In genomic region chr22:45389546-45389945, GRCh38 we compare ENCODE assay signal across 2 cellular contexts.
TF ChIP-seq lines count a peak whose summit lies in the region.

No MANE protein-coding gene starts in this region.

TF ChIP-seq in SK-N-SH, 30 proteins besides CTCF, POLR2A, EP300 and RAD21:
- TF ChIP-seq, protein P1, sequence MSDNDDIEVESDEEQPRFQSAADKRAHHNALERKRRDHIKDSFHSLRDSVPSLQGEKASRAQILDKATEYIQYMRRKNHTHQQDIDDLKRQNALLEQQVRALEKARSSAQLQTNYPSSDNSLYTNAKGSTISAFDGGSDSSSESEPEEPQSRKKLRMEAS (IDR thresholded peaks at IDR 0.05; ENCODE audit: low read depth) = no peak
- TF ChIP-seq SMC3 (IDR thresholded peaks at IDR 0.05; ENCODE audit: low read depth, low read length) (no peak), EZH2phosphoT487 (IDR thresholded peaks at IDR 0.05; ENCODE audit: borderline replicate concordance, low read depth) (no peak), YY1 (IDR thresholded peaks at IDR 0.05; ENCODE audit: low read depth) (no peak), ZBTB33 (IDR thresholded peaks at IDR 0.05; ENCODE audit: borderline replicate concordance, low read depth) (no peak), CHD2 (IDR thresholded peaks at IDR 0.05; ENCODE audit: low read length, partially characterized antibody) (no peak), ELF1 (IDR thresholded peaks at IDR 0.05) (no peak), USF2 (IDR thresholded peaks at IDR 0.05; ENCODE audit: borderline replicate concordance, low read depth, low read length) (no peak), FOSL2 (IDR thresholded peaks at IDR 0.05; ENCODE audit: borderline replicate concordance, low read depth) (no peak), SIN3A (IDR thresholded peaks at IDR 0.05; ENCODE audit: borderline replicate concordance, low read depth, low read length) (no peak), USF1 (IDR thresholded peaks at IDR 0.05; ENCODE audit: borderline replicate concordance, low read depth) (no peak), MXI1 (IDR thresholded peaks at IDR 0.05; ENCODE audit: low read depth, low read length) (no peak), NRF1 (IDR thresholded peaks at IDR 0.05; ENCODE audit: low read depth, low read length) (no peak), JUND (IDR thresholded peaks at IDR 0.05) (no peak), TEAD4 (IDR thresholded peaks at IDR 0.05; ENCODE audit: borderline replicate concordance, insufficient read depth) (no peak), RXRA (IDR thresholded peaks at IDR 0.05; ENCODE audit: borderline replicate concordance, low read depth) (no peak), TCF12 (IDR thresholded peaks at IDR 0.05) (no peak), GATA2 (CRISPR knock-in tag; IDR thresholded peaks at IDR 0.05) (no peak)
- TF ChIP-seq, protein P2, sequence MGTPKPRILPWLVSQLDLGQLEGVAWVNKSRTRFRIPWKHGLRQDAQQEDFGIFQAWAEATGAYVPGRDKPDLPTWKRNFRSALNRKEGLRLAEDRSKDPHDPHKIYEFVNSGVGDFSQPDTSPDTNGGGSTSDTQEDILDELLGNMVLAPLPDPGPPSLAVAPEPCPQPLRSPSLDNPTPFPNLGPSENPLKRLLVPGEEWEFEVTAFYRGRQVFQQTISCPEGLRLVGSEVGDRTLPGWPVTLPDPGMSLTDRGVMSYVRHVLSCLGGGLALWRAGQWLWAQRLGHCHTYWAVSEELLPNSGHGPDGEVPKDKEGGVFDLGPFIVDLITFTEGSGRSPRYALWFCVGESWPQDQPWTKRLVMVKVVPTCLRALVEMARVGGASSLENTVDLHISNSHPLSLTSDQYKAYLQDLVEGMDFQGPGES (IDR thresholded peaks at IDR 0.05; ENCODE audit: low read depth, low read length) = no peak

TF ChIP-seq in SK-N-SH treated with all-trans-retinoic acid at 6 μM for 48 hours, 23 proteins besides CTCF, POLR2A, EP300 and RAD21:
- TF ChIP-seq POU6F1 (CRISPR knock-in tag; IDR thresholded peaks at IDR 0.05; ENCODE audit: borderline replicate concordance, low read depth) (no peak), OSR1 (CRISPR knock-in tag; IDR thresholded peaks at IDR 0.05) (no peak), ZNF565 (CRISPR knock-in tag; conservative IDR thresholded peaks at IDR 0.05; ENCODE audit: low read depth) (no peak), ZNF70 (CRISPR knock-in tag; IDR thresholded peaks at IDR 0.05) (no peak), ZFP30 (CRISPR knock-in tag; IDR thresholded peaks at IDR 0.05) (no peak), ISL1 (CRISPR knock-in tag; IDR thresholded peaks at IDR 0.05) (no peak), CSDC2 (CRISPR knock-in tag; IDR thresholded peaks at IDR 0.05) (no peak), TSHZ2 (CRISPR knock-in tag; IDR thresholded peaks at IDR 0.05) (no peak), CSRNP3 (CRISPR knock-in tag; IDR thresholded peaks at IDR 0.05) (no peak), TCF4 (CRISPR knock-in tag; IDR thresholded peaks at IDR 0.05; ENCODE audit: borderline replicate concordance) (no peak), SNAI2 (CRISPR knock-in tag; IDR thresholded peaks at IDR 0.05) (no peak)
- TF ChIP-seq, protein P3, sequence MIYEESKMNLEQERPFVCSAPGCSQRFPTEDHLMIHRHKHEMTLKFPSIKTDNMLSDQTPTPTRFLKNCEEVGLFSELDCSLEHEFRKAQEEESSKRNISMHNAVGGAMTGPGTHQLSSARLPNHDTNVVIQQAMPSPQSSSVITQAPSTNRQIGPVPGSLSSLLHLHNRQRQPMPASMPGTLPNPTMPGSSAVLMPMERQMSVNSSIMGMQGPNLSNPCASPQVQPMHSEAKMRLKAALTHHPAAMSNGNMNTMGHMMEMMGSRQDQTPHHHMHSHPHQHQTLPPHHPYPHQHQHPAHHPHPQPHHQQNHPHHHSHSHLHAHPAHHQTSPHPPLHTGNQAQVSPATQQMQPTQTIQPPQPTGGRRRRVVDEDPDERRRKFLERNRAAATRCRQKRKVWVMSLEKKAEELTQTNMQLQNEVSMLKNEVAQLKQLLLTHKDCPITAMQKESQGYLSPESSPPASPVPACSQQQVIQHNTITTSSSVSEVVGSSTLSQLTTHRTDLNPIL (CRISPR knock-in tag; IDR thresholded peaks at IDR 0.05; ENCODE audit: low read depth) = no peak
